9 cellular contexts compared by ENCODE assay signal in genomic region chr10:3853016-3853415, GRCh38.
A peak's percentile ranks its signal among the peaks of the same experiment; 100 is the strongest.
DNase-seq lines count a peak whose midpoint lies in the region; ATAC-seq and TF ChIP-seq lines count a peak whose summit lies in the region.
"Had no signal": no experiment of that assay in that cellular context is flagged by ENCODE, and none has a peak within 500 bp of the region (broad histone marks: within the 10 kb centered on the region; RNA-seq: fewer than 3 reads in every experiment).

No MANE protein-coding gene starts in this region.

- H2AFZ ChIP-seq in ACC112 (ENCODE audit: low read length, unreplicated experiment), result no peak overlapping the region
- H2AFZ ChIP-seq in osteoblast (ENCODE audit: low read length), result no peak overlapping the region

- no peaks in the 10 kb centered on the region for H3K9me3 Mint-ChIP-seq in endodermal cell

- no peaks in the 10 kb centered on the region for H3K36me3 Mint-ChIP-seq in endodermal cell (ENCODE audit: low read depth)

- peak; percentile 62 for DNase-seq in NCI-H69 (lab: John Stamatoyannopoulos, UW)
- no peak for DNase-seq in dorsolateral prefrontal cortex
- no peak for DNase-seq in osteoblast (ENCODE audit: insufficient read length, low spot score, missing footprints)
- no peak for DNase-seq in SKM-1 (lab: John Stamatoyannopoulos, UW; ENCODE audit: unreplicated experiment)
- no peak for DNase-seq in endodermal cell
- DNase-seq: NCI-H1694 treated with DMSO at 0.1 percent for 48 hours had no signal

- H3K4me1 ChIP-seq in ACC112 (ENCODE audit: control insufficient read depth, insufficient read depth, low read length, unreplicated experiment) (peaks cover 39% of the 10 kb centered on the region), osteoblast (ENCODE audit: insufficient read depth, low read length) (peaks cover 42% of the 10 kb centered on the region), endodermal cell (ENCODE audit: control insufficient read depth, insufficient read depth, low read length) (peaks cover 8% of the 10 kb centered on the region)

- 91 to 93% methylated on average over 9 to 10 of the region's 10 CpGs for WGBS in endodermal cell (ENCODE audit: insufficient coverage in 1 of 2, insufficient read length in 1 of 2), 2 experiments

- intact Hi-C loops in dorsolateral prefrontal cortex (cut with DNase I), result no loop called here

- H4K20me1 ChIP-seq in osteoblast (ENCODE audit: insufficient read depth, low read length), result no peaks in the 10 kb centered on the region

- ATAC-seq in HG03280 (IDR thresholded peaks at IDR 0.05; ENCODE audit: unreplicated experiment), result no peak
- ATAC-seq in HG03135 (IDR thresholded peaks at IDR 0.05; ENCODE audit: unreplicated experiment), result no peak

- TF ChIP-seq CTCF in dorsolateral prefrontal cortex (IDR thresholded peaks at IDR 0.05 in 54 of 56, conservative IDR thresholded peaks at IDR 0.05 in 2 of 56; ENCODE audit: low read depth in 1 of 56, partially characterized antibody in 56 of 56), result no peak
- TF ChIP-seq CTCF in osteoblast (IDR thresholded peaks at IDR 0.05; ENCODE audit: extremely low read depth, low read depth, low read length), result no peak
- no peak for TF ChIP-seq CTCF in endodermal cell (conservative IDR thresholded peaks at IDR 0.05)

- no peaks in the 10 kb centered on the region for H3K9me3 ChIP-seq in osteoblast (ENCODE audit: low read depth, low read length)
- H3K9me3 ChIP-seq in endodermal cell (ENCODE audit: control insufficient read depth, low read length), result no peaks in the 10 kb centered on the region

- no peak overlapping the region for H3K9ac ChIP-seq in endodermal cell (ENCODE audit: extremely low read depth, low read length, poor library complexity, severe bottlenecking)

- H3K27me3 ChIP-seq in ACC112 (ENCODE audit: insufficient read depth, low read length) (no peaks in the 10 kb centered on the region), dorsolateral prefrontal cortex (no peaks in the 10 kb centered on the region), osteoblast (ENCODE audit: insufficient read depth, low read length) (no peaks in the 10 kb centered on the region), endodermal cell (ENCODE audit: control insufficient read depth, insufficient read depth, low read length, poor library complexity, severe bottlenecking) (no peaks in the 10 kb centered on the region)

- H3K27ac ChIP-seq in ACC112 (ENCODE audit: low read depth, low read length), result peak overlapping the region; percentile 98
- peak overlapping the region in 36 of 59 donors; percentile 2 to 84 (median 55) for H3K27ac ChIP-seq in dorsolateral prefrontal cortex
- peak overlapping the region; percentile 97 for H3K27ac ChIP-seq in osteoblast (ENCODE audit: low read depth, low read length)
- no peak overlapping the region for H3K27ac ChIP-seq in endodermal cell (ENCODE audit: low read depth, low read length)

- H3K4me3 ChIP-seq in ACC112 (ENCODE audit: low read depth, low read length) (no peak overlapping the region), dorsolateral prefrontal cortex (no peak overlapping the region), osteoblast (ENCODE audit: insufficient read depth, low read length) (no peak overlapping the region), endodermal cell (ENCODE audit: low read length) (no peak overlapping the region)

- H3K27ac Mint-ChIP-seq in endodermal cell, result no peak overlapping the region

- H3K79me2 ChIP-seq in ACC112 (ENCODE audit: control insufficient read depth, insufficient read depth, low read length, unreplicated experiment) (no peaks in the 10 kb centered on the region), osteoblast (ENCODE audit: insufficient read depth, low read length) (no peaks in the 10 kb centered on the region)

- H3K36me3 ChIP-seq in ACC112 (ENCODE audit: insufficient read depth, low read length) (no peaks in the 10 kb centered on the region), osteoblast (ENCODE audit: insufficient read depth, low read length) (no peaks in the 10 kb centered on the region), endodermal cell (ENCODE audit: control insufficient read depth, insufficient read depth, low read length) (no peaks in the 10 kb centered on the region)

- H3K27me3 Mint-ChIP-seq in endodermal cell (ENCODE audit: insufficient read depth), result no peaks in the 10 kb centered on the region

- H3K4me3 Mint-ChIP-seq in endodermal cell, result no peak overlapping the region

- H3K4me2 ChIP-seq in osteoblast (ENCODE audit: insufficient read depth, low read length), result no peak overlapping the region

- peaks cover 25% of the 10 kb centered on the region for H3K4me1 Mint-ChIP-seq in endodermal cell
